Comparison of ENCODE assay signal across 8 cellular contexts in the genomic region with DNA sequence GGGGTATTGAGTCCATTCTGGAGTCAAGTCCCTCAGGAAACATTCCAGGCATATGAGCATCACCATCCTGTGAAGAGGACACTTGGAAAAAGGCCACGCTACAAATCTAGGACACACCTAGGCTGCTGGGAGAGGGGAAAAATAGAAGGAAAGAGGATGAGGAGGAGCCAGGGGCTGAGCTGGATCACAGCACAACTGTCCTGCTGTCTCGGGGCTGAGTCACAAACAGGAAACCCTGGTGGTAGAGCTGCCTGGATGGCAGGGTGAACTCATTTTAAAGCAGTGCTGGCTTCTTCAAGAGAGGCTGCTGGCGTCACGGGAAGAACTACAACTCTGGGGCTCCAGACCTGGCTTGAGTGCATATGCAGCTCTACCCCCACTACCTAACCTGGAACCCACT. TPM values are rescaled to one million over a fixed set of nuclear protein-coding genes. Genes with fewer than 3 reads are reported as not detected.
DNase-seq lines count a peak whose midpoint lies in the region; ATAC-seq and TF ChIP-seq lines count a peak whose summit lies in the region.

No MANE protein-coding gene starts in this region.

- H3K27ac Mint-ChIP-seq in activated naive CD8-positive, alpha-beta T cell treated with anti-CD3 and anti-CD28 coated beads, Interleukin-2, amount 50 U/mL, for 24 hours = peak overlapping the region; percentile 76
- peak overlapping the region; percentile 39 to 87 (median 84) for H3K27ac Mint-ChIP-seq in naive thymus-derived CD4-positive, alpha-beta T cell

- peaks cover 43% of the 10 kb centered on the region for H3K4me1 Mint-ChIP-seq in activated naive CD8-positive, alpha-beta T cell treated with anti-CD3 and anti-CD28 coated beads, Interleukin-2, amount 50 U/mL, for 24 hours
- H3K4me1 Mint-ChIP-seq in naive thymus-derived CD4-positive, alpha-beta T cell = peaks cover 22 to 51% (median 42%) of the 10 kb centered on the region in 7 donors

- DNase-seq in AG10803 (ENCODE audit: low read depth) = peak; percentile 71
- DNase-seq in RPMI7951 (ENCODE audit: low read depth) = peak; percentile 85
- DNase-seq in activated naive CD8-positive, alpha-beta T cell treated with anti-CD3 and anti-CD28 coated beads, Interleukin-2, amount 50 U/mL, for 24 hours = peak; percentile 45
- peak in 4 of 9 donors; percentile 13 to 23 (median 15) for DNase-seq in naive thymus-derived CD4-positive, alpha-beta T cell
- no peak for DNase-seq in COR-L47 (lab: John Stamatoyannopoulos, UW)
- no peak for DNase-seq in right cardiac atrium
- DNase-seq in NCI-H1105 (lab: John Stamatoyannopoulos, UW) = no peak

- no peak overlapping the region for H3K4me3 Mint-ChIP-seq in activated naive CD8-positive, alpha-beta T cell treated with anti-CD3 and anti-CD28 coated beads, Interleukin-2, amount 50 U/mL, for 24 hours
- H3K4me3 Mint-ChIP-seq in naive thymus-derived CD4-positive, alpha-beta T cell = peak overlapping the region in 3 of 10 donors; percentile 5 to 42 (median 18)

- no peak overlapping the region for H3K4me3 ChIP-seq in AG10803 (ENCODE audit: low read length)
- no peak overlapping the region for H3K4me3 ChIP-seq in naive thymus-derived CD4-positive, alpha-beta T cell (ENCODE audit: low read length)
- H3K4me3 ChIP-seq in right cardiac atrium (ENCODE audit: low read length) = no peak overlapping the region

- H3K27me3 Mint-ChIP-seq in activated naive CD8-positive, alpha-beta T cell treated with anti-CD3 and anti-CD28 coated beads, Interleukin-2, amount 50 U/mL, for 24 hours = no peaks in the 10 kb centered on the region
- no peaks in the 10 kb centered on the region for H3K27me3 Mint-ChIP-seq in naive thymus-derived CD4-positive, alpha-beta T cell

- H3K9me3 ChIP-seq in naive thymus-derived CD4-positive, alpha-beta T cell (ENCODE audit: control insufficient read depth in 2 of 3, low read length in 3 of 3) = no peaks in the 10 kb centered on the region
- H3K9me3 ChIP-seq in right cardiac atrium (ENCODE audit: control insufficient read depth, low read length) = no peaks in the 10 kb centered on the region

- WGBS in right cardiac atrium = 65% methylated on average over 4 of the region's 4 CpGs

- ATAC-seq in activated naive CD8-positive, alpha-beta T cell treated with anti-CD3 and anti-CD28 coated beads, Interleukin-2, amount 50 U/mL, for 24 hours = peak; percentile 74
- peak; percentile 63 for ATAC-seq in naive thymus-derived CD4-positive, alpha-beta T cell
- no peak for ATAC-seq in right cardiac atrium
- no peak for ATAC-seq in HG03135 (IDR thresholded peaks at IDR 0.05; ENCODE audit: unreplicated experiment)

- peak; percentile 32; the same call in 1 of the 2 replicates for TF ChIP-seq CTCF in AG10803 (conservative IDR thresholded peaks at IDR 0.05; ENCODE audit: low read length)

- peaks cover 25% of the 10 kb centered on the region for H3K36me3 Mint-ChIP-seq in activated naive CD8-positive, alpha-beta T cell treated with anti-CD3 and anti-CD28 coated beads, Interleukin-2, amount 50 U/mL, for 24 hours (ENCODE audit: low read depth)
- H3K36me3 Mint-ChIP-seq in naive thymus-derived CD4-positive, alpha-beta T cell = peaks cover 0 to 31% (median 8%) of the 10 kb centered on the region in 5 donors

- no peak overlapping the region for H3K27ac ChIP-seq in naive thymus-derived CD4-positive, alpha-beta T cell (ENCODE audit: low read depth, low read length)
- no peak overlapping the region for H3K27ac ChIP-seq in right cardiac atrium (ENCODE audit: low read length)

- intact Hi-C loops in naive thymus-derived CD4-positive, alpha-beta T cell (cut with micrococcal nuclease) = loop anchor here in 1 of 2 donors (5.0 kb wide), 1 partner anchor 37 kb away; no protein-coding TSS in a partner anchor
- intact Hi-C loops in right cardiac atrium (cut with DNase I) = no loop called here

- CTCF ChIA-PET in naive thymus-derived CD4-positive, alpha-beta T cell (lab: Charles Lee) = interaction anchor here (1.1 kb wide), 1 partner anchor 73 kb away, joined by 3 read pairs; no protein-coding TSS in a partner anchor

- no peaks in the 10 kb centered on the region for H3K27me3 ChIP-seq in naive thymus-derived CD4-positive, alpha-beta T cell (ENCODE audit: control insufficient read depth in 2 of 2, insufficient read depth in 2 of 2, low read length in 2 of 2)
- no peaks in the 10 kb centered on the region for H3K27me3 ChIP-seq in right cardiac atrium (ENCODE audit: control insufficient read depth, insufficient read depth)

- peaks cover 20 to 21% of the 10 kb centered on the region in 2 donors for H3K4me1 ChIP-seq in naive thymus-derived CD4-positive, alpha-beta T cell (ENCODE audit: control insufficient read depth in 2 of 2, insufficient read depth in 2 of 2, low read length in 2 of 2)
- peaks cover 13% of the 10 kb centered on the region for H3K4me1 ChIP-seq in right cardiac atrium (ENCODE audit: control insufficient read depth, insufficient read depth, low read length)

- H3K36me3 ChIP-seq in naive thymus-derived CD4-positive, alpha-beta T cell (ENCODE audit: control insufficient read depth in 2 of 3, insufficient read depth in 3 of 3, low read length in 3 of 3) = peaks cover 1 to 56% (median 9%) of the 10 kb centered on the region in 3 experiments

- POLR2A ChIA-PET in naive thymus-derived CD4-positive, alpha-beta T cell (lab: Charles Lee) = interaction anchor here (0.6 kb wide), 1 partner anchor 11 kb away, joined by 3 read pairs; no protein-coding TSS in a partner anchor

- no peaks in the 10 kb centered on the region for H3K9me3 Mint-ChIP-seq in activated naive CD8-positive, alpha-beta T cell treated with anti-CD3 and anti-CD28 coated beads, Interleukin-2, amount 50 U/mL, for 24 hours
- peaks cover 0 to 2% (median 0%) of the 10 kb centered on the region in 11 donors for H3K9me3 Mint-ChIP-seq in naive thymus-derived CD4-positive, alpha-beta T cell

RNA-seq across cellular contexts. Expression of a gene that starts 37.3 kb away (rescaled TPM):
- 78.6 and 103 TPM in 2 replicates for total RNA-seq in RPMI7951 (2014; rRNA removed; shearing (Covaris generic))
- 10 to 100 TPM in 1 of 5 experiments, 1 to 10 TPM in 4; 1.1 to 22.6 (median 6.2) TPM for total RNA-seq in naive thymus-derived CD4-positive, alpha-beta T cell
- under 1 TPM in 1 of 2 donors, not detected in 1; 0.09 TPM for polyA plus RNA-seq in naive thymus-derived CD4-positive, alpha-beta T cell
- total RNA-seq in right cardiac atrium = 10 to 100 TPM; 13.4 to 21.1 (median 16.9) TPM
- polyA plus RNA-seq in right cardiac atrium = 9.7 TPM

Comparison
In these comparisons a context has a peak if more than half of its experiments do, and no peak if none do; other contexts are left out.
1. DNase-seq: peak in AG10803 (single experiment), RPMI7951 (single experiment) and activated naive CD8-positive, alpha-beta T cell treated with anti-CD3 and anti-CD28 coated beads, Interleukin-2, amount 50 U/mL, for 24 hours (single experiment); none in COR-L47 (single experiment), right cardiac atrium (0 of 3) and NCI-H1105 (single experiment).
2. ATAC-seq: peak in activated naive CD8-positive, alpha-beta T cell treated with anti-CD3 and anti-CD28 coated beads, Interleukin-2, amount 50 U/mL, for 24 hours (single experiment) and naive thymus-derived CD4-positive, alpha-beta T cell (single experiment); none in right cardiac atrium (0 of 2) and HG03135 (single experiment).